In the genomic region with DNA sequence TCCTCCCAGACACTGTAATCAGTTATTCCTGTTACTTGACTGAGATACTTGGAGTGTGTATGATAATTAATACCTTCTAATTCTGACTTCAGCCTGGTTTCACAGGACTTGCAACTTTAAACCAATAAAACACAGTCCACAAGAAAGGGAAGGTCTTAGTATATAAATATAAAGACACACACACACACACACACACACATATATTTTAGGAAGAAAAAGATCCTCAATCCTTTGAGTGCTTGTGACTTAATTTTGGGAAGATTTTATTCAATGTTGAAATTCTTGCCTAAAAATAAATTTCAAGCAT, we compare ENCODE assay signal across 8 cellular contexts. TPM values are rescaled to one million over a fixed set of nuclear protein-coding genes. Genes with fewer than 3 reads are reported as not detected.
DNase-seq lines count a peak whose midpoint lies in the region; FAIRE-seq and TF ChIP-seq lines count a peak whose summit lies in the region.

No MANE protein-coding gene starts in this region.

- H3K4me3 ChIP-seq in GM06990 (replicated peaks; ENCODE audit: low read depth, low read length) (peak overlapping the region; percentile 82), endothelial cell of umbilical vein (replicated peaks in 1 of 3; ENCODE audit: insufficient read depth in 1 of 3, low read depth in 1 of 3, low read length in 3 of 3) (peak overlapping the region in 1 of 3 experiments; percentile 92)

- no peaks in the 10 kb centered on the region for H3K27me3 ChIP-seq in GM06990 (replicated peaks; ENCODE audit: control insufficient read depth, insufficient read depth, low read length)
- H3K27me3 ChIP-seq in endothelial cell of umbilical vein (ENCODE audit: control insufficient read depth in 2 of 2, insufficient read depth in 2 of 2, low read length in 2 of 2): no peaks in the 10 kb centered on the region

- H3K9ac ChIP-seq in endothelial cell of umbilical vein (replicated peaks; ENCODE audit: extremely low read depth, insufficient read depth, low read length): peak overlapping the region; percentile 93

- CTCF ChIA-PET in endothelial cell of umbilical vein (lab: Charles Lee): no interaction called here

- peaks cover 36% of the 10 kb centered on the region for H3K79me2 ChIP-seq in endothelial cell of umbilical vein (ENCODE audit: control insufficient read depth, insufficient read depth, low read length)

- no peak for TF ChIP-seq POLR2A in endothelial cell of umbilical vein (IDR thresholded peaks at IDR 0.05; ENCODE audit: low read depth, low read length)

- TF ChIP-seq CTCF in GM06990 (IDR thresholded peaks at IDR 0.05; ENCODE audit: insufficient read depth, low read length, poor library complexity, severe bottlenecking): no peak
- no peak for TF ChIP-seq CTCF in endothelial cell of umbilical vein (IDR thresholded peaks at IDR 0.05; ENCODE audit: extremely low read depth in 1 of 2, insufficient read depth in 1 of 2, low read depth in 1 of 2, low read length in 2 of 2)
- no peak for TF ChIP-seq CTCF in progenitor cell of endocrine pancreas (IDR thresholded peaks at IDR 0.05; ENCODE audit: unreplicated experiment)
- no peak for TF ChIP-seq CTCF in GM13977 (IDR thresholded peaks at IDR 0.05; ENCODE audit: extremely low read depth, insufficient read depth, missing control alignments)

- H3K27ac ChIP-seq in endothelial cell of umbilical vein (ENCODE audit: insufficient read depth, low read depth, low read length): peak overlapping the region; percentile 63

- no peaks in the 10 kb centered on the region for H3K9me1 ChIP-seq in endothelial cell of umbilical vein (replicated peaks; ENCODE audit: control insufficient read depth, extremely low read depth, insufficient read depth, low read length)

- H3K4me1 ChIP-seq in endothelial cell of umbilical vein (ENCODE audit: control insufficient read depth, extremely low read depth, insufficient read depth, low read length): peaks cover 22% of the 10 kb centered on the region

- no peaks in the 10 kb centered on the region for H3K9me3 ChIP-seq in endothelial cell of umbilical vein (replicated peaks; ENCODE audit: control insufficient read depth, insufficient read depth, low read length)

- peak overlapping the region; percentile 84 for H2AFZ ChIP-seq in endothelial cell of umbilical vein (ENCODE audit: low read depth, low read length)

- DNase-seq in GM06990 (ENCODE audit: extremely low read depth, insufficient read length) (peak; percentile 41), OCI-M1 (lab: John Stamatoyannopoulos, UW) (peak; percentile 56), endothelial cell of umbilical vein (ENCODE audit: low read depth, low spot score) (no peak), progenitor cell of endocrine pancreas (ENCODE audit: low spot score, unreplicated experiment) (no peak), ACHN (no peak), NCI-H1417 treated with DMSO at 0.1 percent for 48 hours (lab: John Stamatoyannopoulos, UW) (no peak), GM13977 (ENCODE audit: low spot score) (no peak), pons (ENCODE audit: low spot score) (no peak)

- H3K36me3 ChIP-seq in GM06990 (ENCODE audit: control insufficient read depth, insufficient read depth, low read length) (no peaks in the 10 kb centered on the region), endothelial cell of umbilical vein (ENCODE audit: control insufficient read depth in 2 of 2, extremely low read depth in 1 of 2, insufficient read depth in 2 of 2, low read length in 2 of 2) (no peaks in the 10 kb centered on the region)

- POLR2A ChIA-PET in endothelial cell of umbilical vein (lab: Charles Lee): no interaction called here

- H3K9me3 Mint-ChIP-seq in progenitor cell of endocrine pancreas (ENCODE audit: low read depth): no peaks in the 10 kb centered on the region

- BruUV-seq in endothelial cell of umbilical vein (replicated peaks; lab: Mats Ljungman, UMichigan): no TSS peak

- FAIRE-seq in endothelial cell of umbilical vein (lab: Jason Lieb, UNC): no peak

- dilution Hi-C loops in endothelial cell of umbilical vein (cut with MboI; ENCODE audit: extremely low pct_ligation_motif_present, low sequenced_read_pairs): no loop called here

- H3K4me1 Mint-ChIP-seq in progenitor cell of endocrine pancreas (ENCODE audit: low read depth): peaks cover 26% of the 10 kb centered on the region

- no peaks in the 10 kb centered on the region for H3K27me3 Mint-ChIP-seq in progenitor cell of endocrine pancreas

- in situ Hi-C loops in ACHN (cut with HindIII; ENCODE audit: low pct_ligation_motif_present, low pct_unique_long_range_greater_than_20kb, low sequenced_read_pairs) (no loop called here), GM13977 (cut with MboI; ENCODE audit: low pct_unique_long_range_greater_than_20kb, low sequenced_read_pairs, unreplicated experiment) (no loop called here)

- H3K4me3 Mint-ChIP-seq in progenitor cell of endocrine pancreas (ENCODE audit: low read depth): peak overlapping the region; percentile 82

- H3K36me3 Mint-ChIP-seq in progenitor cell of endocrine pancreas (ENCODE audit: insufficient read depth): no peaks in the 10 kb centered on the region

- intact Hi-C loops in endothelial cell of umbilical vein (cut with micrococcal nuclease): loop anchor here (2.0 to 10.0 kb wide), 2 partner anchors 45 to 325 kb away; no protein-coding TSS in a partner anchor

- H3K27ac Mint-ChIP-seq in progenitor cell of endocrine pancreas: peak overlapping the region; percentile 99

- peak overlapping the region; percentile 35 for H3K4me2 ChIP-seq in endothelial cell of umbilical vein (ENCODE audit: insufficient read depth, low read length)

- no peaks in the 10 kb centered on the region for H4K20me1 ChIP-seq in endothelial cell of umbilical vein (replicated peaks; ENCODE audit: control insufficient read depth, extremely low read depth, insufficient read depth, low read length)

TF ChIP-seq in endothelial cell of umbilical vein, 7 proteins besides CTCF, POLR2A, EP300 and RAD21:
- TF ChIP-seq GATA2 (IDR thresholded peaks at IDR 0.05; ENCODE audit: insufficient read depth, insufficient read length, low read depth, low read length) (no peak), POLR2AphosphoS5 (IDR thresholded peaks at IDR 0.05; ENCODE audit: insufficient read depth, low read depth, low read length) (no peak), MYC (IDR thresholded peaks at IDR 0.05; ENCODE audit: low read depth, low read length) (no peak), EZH2 (IDR thresholded peaks at IDR 0.05; ENCODE audit: borderline replicate concordance, low read depth, low read length, severe bottlenecking) (no peak)
- TF ChIP-seq, protein P1, sequence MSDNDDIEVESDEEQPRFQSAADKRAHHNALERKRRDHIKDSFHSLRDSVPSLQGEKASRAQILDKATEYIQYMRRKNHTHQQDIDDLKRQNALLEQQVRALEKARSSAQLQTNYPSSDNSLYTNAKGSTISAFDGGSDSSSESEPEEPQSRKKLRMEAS (IDR thresholded peaks at IDR 0.05; ENCODE audit: insufficient read depth, insufficient read length): no peak

RNA-seq across cellular contexts. Expression of a gene that starts 0.7 kb away (rescaled TPM):
- 17.6 and 17.7 TPM in 2 replicates for total RNA-seq in endothelial cell of umbilical vein
- polyA plus RNA-seq in endothelial cell of umbilical vein: 4.3 and 6.3 TPM in 2 replicates
- polyA plus RNA-seq in endothelial cell of umbilical vein (2011; cell fraction: cytosol; rRNA removed): 7.6 and 8.4 TPM in 2 replicates
- 18.5 and 25.0 TPM in 2 replicates for polyA plus RNA-seq in endothelial cell of umbilical vein (2011; cell fraction: nucleus; rRNA removed)
- polyA plus RNA-seq in endothelial cell of umbilical vein (2012): 15.3 and 19.5 TPM in 2 replicates
- 11.4 and 12.0 TPM in 2 replicates for polyA minus RNA-seq in endothelial cell of umbilical vein
- polyA minus RNA-seq in endothelial cell of umbilical vein (2011; cell fraction: cytosol; rRNA and poly(A)+ RNA removed): 7.1 TPM
- polyA minus RNA-seq in endothelial cell of umbilical vein (2011; cell fraction: nucleus; rRNA and poly(A)+ RNA removed): 20.0 and 28.6 TPM in 2 replicates
- 28.2 and 29.7 TPM in 2 replicates for total RNA-seq in progenitor cell of endocrine pancreas

Comparison
In these comparisons a context has a peak if more than half of its experiments do, and no peak if none do; other contexts are left out.
1. DNase-seq: peak in GM06990 (single experiment) and OCI-M1 (single experiment); none in endothelial cell of umbilical vein (single experiment), progenitor cell of endocrine pancreas (single experiment), ACHN (single experiment), NCI-H1417 treated with DMSO at 0.1 percent for 48 hours (single experiment), GM13977 (single experiment) and pons (single experiment).